In genomic region chr4:101328063-101328602, GRCh38 we compare ENCODE assay signal across 10 cellular contexts. TPM values are rescaled to one million over a fixed set of nuclear protein-coding genes. Genes with fewer than 3 reads are reported as not detected.
A peak's percentile ranks its signal among the peaks of the same experiment; 100 is the strongest.
DNase-seq lines count a peak whose midpoint lies in the region; ATAC-seq and TF ChIP-seq lines count a peak whose summit lies in the region.
"Had no signal": no experiment of that assay in that cellular context is flagged by ENCODE, and none has a peak within 500 bp of the region (broad histone marks: within the 10 kb centered on the region; RNA-seq: fewer than 3 reads in every experiment).

No MANE protein-coding gene starts in this region.

- H3K9me3 ChIP-seq in OCI-LY3 (ENCODE audit: insufficient read depth, low read length), result no peaks in the 10 kb centered on the region
- H3K9me3 ChIP-seq: lower lobe of right lung had no signal

- H3K27ac Mint-ChIP-seq in activated T-cell treated with anti-CD3 and anti-CD28 coated beads, Interleukin-2, amount 50 U/mL, for 24 hours, result peak overlapping the region; percentile 86
- H3K27ac Mint-ChIP-seq in stimulated activated memory B cell treated with anti-CD40 and anti-IgM and Interleukin-4, amounts not matched to agents 10 μg/mL and 1 μg/mL and 100 μg/mL, for 72 hours, result peak overlapping the region; percentile 79

- H3K36me3 ChIP-seq in OCI-LY3 (replicated peaks; ENCODE audit: low read depth, low read length), result no peaks in the 10 kb centered on the region
- H3K36me3 ChIP-seq: lower lobe of right lung had no signal

- H3K4me1 ChIP-seq in OCI-LY3 (ENCODE audit: low read length), result peaks cover 31% of the 10 kb centered on the region

- H2AFZ ChIP-seq in OCI-LY3 (ENCODE audit: low read depth, low read length), result no peak overlapping the region

- H3K4me2 ChIP-seq in OCI-LY3 (ENCODE audit: low read length), result peak overlapping the region; percentile 40

- peaks cover 92% of the 10 kb centered on the region for H3K79me2 ChIP-seq in OCI-LY3 (ENCODE audit: low read length)

- peaks cover 58% of the 10 kb centered on the region for H3K4me1 Mint-ChIP-seq in activated T-cell treated with anti-CD3 and anti-CD28 coated beads, Interleukin-2, amount 50 U/mL, for 24 hours (ENCODE audit: low read depth)
- peaks cover 83% of the 10 kb centered on the region for H3K4me1 Mint-ChIP-seq in stimulated activated memory B cell treated with anti-CD40 and anti-IgM and Interleukin-4, amounts not matched to agents 10 μg/mL and 1 μg/mL and 100 μg/mL, for 72 hours

- peaks cover 75% of the 10 kb centered on the region for H4K20me1 ChIP-seq in OCI-LY3 (ENCODE audit: insufficient read depth, low read length)

- ATAC-seq in HG02678 (IDR thresholded peaks at IDR 0.05; ENCODE audit: unreplicated experiment) (peak; percentile 91), left ventricle myocardium superior (no peak)
- peak; percentile 83 for ATAC-seq in stimulated activated memory B cell treated with anti-CD40 and anti-IgM and Interleukin-4, amounts not matched to agents 10 μg/mL and 1 μg/mL and 100 μg/mL, for 72 hours

- intact Hi-C loops in left ventricle myocardium superior (cut with micrococcal nuclease), result no loop called here

- no peak for TF ChIP-seq CTCF in OCI-LY3 (IDR thresholded peaks at IDR 0.05; ENCODE audit: low read depth, low read length)

- DNase-seq in activated T-cell treated with anti-CD3 and anti-CD28 coated beads, Interleukin-2, amount 50 U/mL, for 24 hours, result no peak
- no peak for DNase-seq in activated T-cell treated with anti-CD3 and anti-CD28 coated beads, Interleukin-2, amount 50 U/mL, for 48 hours
- DNase-seq in left ventricle myocardium superior (no peak), NCI-H82 (lab: John Stamatoyannopoulos, UW) (no peak), T-helper 9 cell (no peak)
- DNase-seq: cerebellar nuclear complex, lower lobe of right lung had no signal

- H3K4me3 Mint-ChIP-seq in activated T-cell treated with anti-CD3 and anti-CD28 coated beads, Interleukin-2, amount 50 U/mL, for 24 hours, result peak overlapping the region; percentile 46
- H3K4me3 Mint-ChIP-seq in stimulated activated memory B cell treated with anti-CD40 and anti-IgM and Interleukin-4, amounts not matched to agents 10 μg/mL and 1 μg/mL and 100 μg/mL, for 72 hours, result peak overlapping the region; percentile 32

- H3K36me3 Mint-ChIP-seq in activated T-cell treated with anti-CD3 and anti-CD28 coated beads, Interleukin-2, amount 50 U/mL, for 24 hours (ENCODE audit: low read depth), result no peaks in the 10 kb centered on the region
- H3K36me3 Mint-ChIP-seq in stimulated activated memory B cell treated with anti-CD40 and anti-IgM and Interleukin-4, amounts not matched to agents 10 μg/mL and 1 μg/mL and 100 μg/mL, for 72 hours, result peaks cover 5% of the 10 kb centered on the region

- H3K27ac ChIP-seq in OCI-LY3 (ENCODE audit: low read length), result no peak overlapping the region
- H3K27ac ChIP-seq: lower lobe of right lung had no signal

- no peaks in the 10 kb centered on the region for H3K27me3 ChIP-seq in OCI-LY3 (ENCODE audit: low read depth, low read length)

- H3K27me3 Mint-ChIP-seq in activated T-cell treated with anti-CD3 and anti-CD28 coated beads, Interleukin-2, amount 50 U/mL, for 24 hours, result peaks cover 13% of the 10 kb centered on the region
- H3K27me3 Mint-ChIP-seq in stimulated activated memory B cell treated with anti-CD40 and anti-IgM and Interleukin-4, amounts not matched to agents 10 μg/mL and 1 μg/mL and 100 μg/mL, for 72 hours, result no peaks in the 10 kb centered on the region

- H3K4me3 ChIP-seq in OCI-LY3 (ENCODE audit: low read length), result 0 out of 2 replicates have a peak overlapping the region, but pooled peaks have one; percentile 1
- H3K4me3 ChIP-seq: lower lobe of right lung had no signal

- no peak overlapping the region for H3K9ac ChIP-seq in OCI-LY3 (ENCODE audit: low read length)

- no peaks in the 10 kb centered on the region for H3K9me3 Mint-ChIP-seq in activated T-cell treated with anti-CD3 and anti-CD28 coated beads, Interleukin-2, amount 50 U/mL, for 24 hours
- H3K9me3 Mint-ChIP-seq in stimulated activated memory B cell treated with anti-CD40 and anti-IgM and Interleukin-4, amounts not matched to agents 10 μg/mL and 1 μg/mL and 100 μg/mL, for 72 hours, result peaks cover 3% of the 10 kb centered on the region

RNA-seq across cellular contexts. Expression of gene PPP3CA, which starts 19.2 kb away (rescaled TPM):
- total RNA-seq in left ventricle myocardium superior, result 20.1 TPM
